1 cellular context compared by ENCODE assay signal in the genomic region with DNA sequence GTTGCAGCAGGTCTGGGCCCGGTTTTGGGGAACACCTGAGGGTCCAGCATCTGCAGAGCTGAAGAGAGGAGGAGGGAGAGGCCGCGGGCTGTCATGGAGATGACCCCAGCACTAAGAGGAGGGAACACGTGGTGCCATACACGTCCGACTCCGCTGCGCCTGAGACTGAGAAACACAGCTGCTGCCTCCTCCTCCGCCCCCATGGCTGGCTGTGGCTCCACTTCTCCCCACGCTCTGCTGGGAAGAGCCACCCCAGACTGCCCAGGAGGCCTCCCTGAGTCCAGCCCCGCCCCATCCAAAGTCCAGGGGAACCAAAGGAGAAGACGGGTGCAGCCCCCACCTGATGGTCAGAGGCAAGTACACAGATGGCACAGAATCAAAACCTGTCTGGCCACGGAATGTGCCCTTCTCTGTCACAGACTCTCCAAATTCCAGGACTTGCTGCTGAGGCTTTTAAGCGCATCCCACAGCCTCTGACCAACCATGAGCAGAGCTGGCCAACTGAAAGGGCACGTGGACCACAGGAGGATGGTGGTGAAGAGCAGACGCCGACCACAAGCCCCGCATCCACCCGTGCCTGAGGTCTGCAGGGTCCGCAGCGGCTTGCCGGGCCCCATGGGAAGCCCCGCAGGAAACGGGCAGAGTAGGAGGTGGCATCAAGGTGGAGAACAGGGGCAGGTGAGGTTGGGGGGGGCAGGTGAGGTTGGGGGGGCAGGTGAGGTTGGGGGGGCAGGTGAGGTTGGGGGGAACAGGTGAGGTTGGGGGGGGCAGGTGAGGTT.
TF ChIP-seq lines count a peak whose summit lies in the region.

No MANE protein-coding gene starts in this region.

TF ChIP-seq in H1, 55 proteins besides CTCF, POLR2A, EP300 and RAD21:
- no peak for TF ChIP-seq EGR1 (IDR thresholded peaks at IDR 0.05; ENCODE audit: borderline replicate concordance, low read depth, low read length)
- TF ChIP-seq TEAD4 (IDR thresholded peaks at IDR 0.05; ENCODE audit: low read depth, low read length), result no peak
- TF ChIP-seq TAF7 (optimal IDR thresholded peaks at IDR 0.05; ENCODE audit: borderline replicate concordance, low read depth, low read length), result no peak
- TF ChIP-seq SIRT6 (IDR thresholded peaks at IDR 0.05; ENCODE audit: low read length), result no peak
- no peak for TF ChIP-seq MAFK (IDR thresholded peaks at IDR 0.05; ENCODE audit: low read depth, low read length)
- no peak for TF ChIP-seq CBX8 (IDR thresholded peaks at IDR 0.05; ENCODE audit: borderline replicate concordance, low read depth, low read length)
- no peak for TF ChIP-seq MAX (IDR thresholded peaks at IDR 0.05)
- TF ChIP-seq TBP (IDR thresholded peaks at IDR 0.05; ENCODE audit: low read depth, low read length), result no peak
